1 cellular context compared by ENCODE assay signal in genomic region chr16:19118938-19119431, GRCh38.
TF ChIP-seq lines count a peak whose summit lies in the region.

No MANE protein-coding gene starts in this region.

TF ChIP-seq in K562, 482 proteins besides CTCF, POLR2A, EP300 and RAD21 (continues in another document):
- TF ChIP-seq, protein P1, sequence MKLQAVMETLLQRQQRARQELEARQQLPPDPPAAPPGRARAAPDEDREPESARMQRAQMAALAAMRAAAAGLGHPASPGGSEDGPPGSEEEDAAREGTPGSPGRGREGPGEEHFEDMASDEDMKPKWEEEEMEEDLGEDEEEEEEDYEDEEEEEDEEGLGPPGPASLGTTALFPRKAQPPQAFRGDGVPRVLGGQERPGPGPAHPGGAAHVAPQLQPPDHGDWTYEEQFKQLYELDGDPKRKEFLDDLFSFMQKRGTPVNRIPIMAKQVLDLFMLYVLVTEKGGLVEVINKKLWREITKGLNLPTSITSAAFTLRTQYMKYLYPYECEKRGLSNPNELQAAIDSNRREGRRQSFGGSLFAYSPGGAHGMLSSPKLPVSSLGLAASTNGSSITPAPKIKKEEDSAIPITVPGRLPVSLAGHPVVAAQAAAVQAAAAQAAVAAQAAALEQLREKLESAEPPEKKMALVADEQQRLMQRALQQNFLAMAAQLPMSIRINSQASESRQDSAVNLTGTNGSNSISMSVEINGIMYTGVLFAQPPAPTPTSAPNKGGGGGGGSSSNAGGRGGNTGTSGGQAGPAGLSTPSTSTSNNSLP (IDR thresholded peaks at IDR 0.05; ENCODE audit: borderline replicate concordance, low read depth, low read length) = no peak
- TF ChIP-seq LARP7 (IDR thresholded peaks at IDR 0.05) (0 out of 2 replicates have a peak, but pooled peaks have one; percentile 36), C11orf30 (IDR thresholded peaks at IDR 0.05; ENCODE audit: low read depth) (peak; percentile 93), TRIM28 (IDR thresholded peaks at IDR 0.05) (0 out of 2 replicates have a peak, but pooled peaks have one; percentile 28), RUNX1 (IDR thresholded peaks at IDR 0.05; ENCODE audit: low read depth) (no peak), UBTF (IDR thresholded peaks at IDR 0.05; ENCODE audit: borderline replicate concordance in 1 of 2, low read depth in 2 of 2, low read length in 2 of 2) (no peak), EHMT2 (IDR thresholded peaks at IDR 0.05) (peak; percentile 78; the same call in 1 of the 2 replicates), MAFF (IDR thresholded peaks at IDR 0.05; ENCODE audit: low read length) (peak; percentile 86), NFIC (IDR thresholded peaks at IDR 0.05) (peak; percentile 39; the same call in 1 of the 2 replicates), CBFA2T3 (IDR thresholded peaks at IDR 0.05) (0 out of 2 replicates have a peak, but pooled peaks have one; percentile 12), HDAC8 (tag; IDR thresholded peaks at IDR 0.05) (no peak), KLF16 (IDR thresholded peaks at IDR 0.05) (0 out of 2 replicates have a peak, but pooled peaks have one; percentile 25), HMGN3 (IDR thresholded peaks at IDR 0.05; ENCODE audit: borderline replicate concordance, extremely low read depth, insufficient read length, low read depth, low read length) (no peak), MAFK (IDR thresholded peaks at IDR 0.05; ENCODE audit: low read length) (peak; percentile 87), HDAC1 (IDR thresholded peaks at IDR 0.05) (peak in 1 of 2 experiments; percentile 74; a peak in 1 of 4 replicates), ZBTB5 (IDR thresholded peaks at IDR 0.05) (0 out of 2 replicates have a peak, but pooled peaks have one; percentile 15), TEAD1 (CRISPR knock-in tag; IDR thresholded peaks at IDR 0.05) (peak in 1 of 2 experiments; percentile 4; a peak in 1 of 4 replicates), GABPA (tag; conservative IDR thresholded peaks at IDR 0.05; ENCODE audit: low read depth) (peak; percentile 40), BRD4 (IDR thresholded peaks at IDR 0.05) (no peak), TRIM24 (IDR thresholded peaks at IDR 0.05) (peak in 1 of 2 experiments; percentile 33; a peak in 1 of 4 replicates), PYGO2 (tag; IDR thresholded peaks at IDR 0.05) (no peak), HBP1 (CRISPR knock-in tag; IDR thresholded peaks at IDR 0.05) (peak; percentile 84), THRAP3 (IDR thresholded peaks at IDR 0.05; ENCODE audit: borderline replicate concordance) (0 out of 2 replicates have a peak, but pooled peaks have one; percentile 49), NRF1 (conservative IDR thresholded peaks at IDR 0.05 in 1 of 2, IDR thresholded peaks at IDR 0.05 in 1 of 2) (no peak; a peak in 1 of 4 replicates), STAT5B (CRISPR knock-in tag; IDR thresholded peaks at IDR 0.05) (no peak)
- TF ChIP-seq, protein P2, sequence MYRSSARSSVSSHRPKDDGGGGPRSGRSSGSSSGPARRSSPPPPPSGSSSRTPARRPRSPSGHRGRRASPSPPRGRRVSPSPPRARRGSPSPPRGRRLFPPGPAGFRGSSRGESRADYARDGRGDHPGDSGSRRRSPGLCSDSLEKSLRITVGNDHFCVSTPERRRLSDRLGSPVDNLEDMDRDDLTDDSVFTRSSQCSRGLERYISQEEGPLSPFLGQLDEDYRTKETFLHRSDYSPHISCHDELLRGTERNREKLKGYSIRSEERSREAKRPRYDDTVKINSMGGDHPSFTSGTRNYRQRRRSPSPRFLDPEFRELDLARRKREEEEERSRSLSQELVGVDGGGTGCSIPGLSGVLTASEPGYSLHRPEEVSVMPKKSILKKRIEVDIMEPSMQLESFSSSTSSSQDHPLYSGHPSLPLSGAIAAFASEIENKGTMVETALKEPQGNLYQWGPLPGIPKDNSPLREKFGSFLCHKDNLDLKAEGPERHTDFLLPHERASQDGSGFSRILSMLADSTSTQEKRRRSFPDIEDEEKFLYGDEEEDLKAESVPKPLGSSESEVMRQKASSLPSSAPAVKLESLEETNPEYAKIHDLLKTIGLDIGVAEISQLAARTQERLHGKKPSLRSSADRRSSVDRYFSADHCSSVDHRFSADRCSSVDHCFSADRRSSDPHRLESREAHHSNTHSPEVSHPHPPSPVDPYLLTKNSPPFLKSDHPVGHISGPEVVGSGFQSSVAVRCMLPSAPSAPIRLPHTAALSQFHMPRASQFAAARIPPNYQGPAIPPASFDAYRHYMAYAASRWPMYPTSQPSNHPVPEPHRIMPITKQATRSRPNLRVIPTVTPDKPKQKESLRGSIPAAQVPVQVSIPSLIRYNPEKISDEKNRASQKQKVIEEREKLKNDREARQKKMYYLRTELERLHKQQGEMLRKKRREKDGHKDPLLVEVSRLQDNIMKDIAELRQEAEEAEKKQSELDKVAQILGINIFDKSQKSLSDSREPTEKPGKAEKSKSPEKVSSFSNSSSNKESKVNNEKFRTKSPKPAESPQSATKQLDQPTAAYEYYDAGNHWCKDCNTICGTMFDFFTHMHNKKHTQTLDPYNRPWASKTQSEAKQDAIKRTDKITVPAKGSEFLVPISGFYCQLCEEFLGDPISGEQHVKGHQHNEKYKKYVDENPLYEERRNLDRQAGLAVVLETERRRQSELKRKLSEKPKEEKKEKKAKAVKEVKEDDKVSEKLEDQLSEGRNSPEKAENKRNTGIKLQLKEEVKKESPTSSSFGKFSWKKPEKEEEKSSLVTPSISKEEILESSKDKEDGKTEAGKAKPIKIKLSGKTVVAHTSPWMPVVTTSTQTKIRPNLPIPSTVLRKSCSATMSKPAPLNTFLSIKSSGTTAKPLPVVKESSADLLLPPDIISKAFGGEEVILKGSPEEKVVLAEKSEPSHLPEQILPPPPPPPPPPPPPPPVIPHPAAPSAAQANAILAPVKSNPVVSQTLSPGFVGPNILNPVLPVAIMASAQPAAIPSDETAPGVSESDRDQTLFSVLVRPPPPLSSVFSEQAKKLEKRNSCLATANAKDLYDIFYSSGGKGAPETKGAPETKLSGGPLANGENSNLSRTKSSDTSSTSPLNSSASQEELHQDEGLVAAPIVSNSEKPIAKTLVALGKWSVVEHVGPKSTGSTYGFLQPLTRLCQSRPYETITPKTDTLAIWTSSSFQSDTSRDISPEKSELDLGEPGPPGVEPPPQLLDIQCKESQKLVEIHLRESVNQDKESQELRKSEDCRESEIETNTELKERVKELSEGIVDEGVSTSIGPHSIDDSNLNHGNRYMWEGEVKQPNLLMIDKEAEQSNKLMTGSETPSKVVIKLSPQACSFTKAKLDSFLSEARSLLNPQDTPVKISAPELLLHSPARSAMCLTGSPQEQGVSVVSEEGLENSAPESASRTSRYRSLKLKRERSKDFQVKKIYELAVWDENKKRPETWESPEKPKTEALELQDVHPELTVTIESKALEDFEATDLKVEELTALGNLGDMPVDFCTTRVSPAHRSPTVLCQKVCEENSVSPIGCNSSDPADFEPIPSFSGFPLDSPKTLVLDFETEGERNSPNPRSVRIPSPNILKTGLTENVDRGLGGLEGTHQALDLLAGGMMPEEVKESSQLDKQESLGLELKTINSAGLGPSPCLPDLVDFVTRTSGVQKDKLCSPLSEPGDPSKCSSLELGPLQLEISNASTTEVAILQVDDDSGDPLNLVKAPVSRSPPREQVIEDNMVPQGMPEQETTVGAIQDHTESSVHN (IDR thresholded peaks at IDR 0.05; ENCODE audit: borderline replicate concordance in 1 of 2, low read depth in 1 of 2) = peak in 1 of 2 experiments; percentile 50; a peak in 1 of 4 replicates
- TF ChIP-seq, protein P3, sequence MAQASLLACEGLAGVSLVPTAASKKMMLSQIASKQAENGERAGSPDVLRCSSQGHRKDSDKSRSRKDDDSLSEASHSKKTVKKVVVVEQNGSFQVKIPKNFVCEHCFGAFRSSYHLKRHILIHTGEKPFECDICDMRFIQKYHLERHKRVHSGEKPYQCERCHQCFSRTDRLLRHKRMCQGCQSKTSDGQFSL (CRISPR knock-in tag; IDR thresholded peaks at IDR 0.05) = no peak
- TF ChIP-seq, protein P3 (tag; IDR thresholded peaks at IDR 0.05) = 0 out of 4 replicates have a peak, but pooled peaks of 1 of the 2 experiments have one; percentile 34
- TF ChIP-seq, protein P4, sequence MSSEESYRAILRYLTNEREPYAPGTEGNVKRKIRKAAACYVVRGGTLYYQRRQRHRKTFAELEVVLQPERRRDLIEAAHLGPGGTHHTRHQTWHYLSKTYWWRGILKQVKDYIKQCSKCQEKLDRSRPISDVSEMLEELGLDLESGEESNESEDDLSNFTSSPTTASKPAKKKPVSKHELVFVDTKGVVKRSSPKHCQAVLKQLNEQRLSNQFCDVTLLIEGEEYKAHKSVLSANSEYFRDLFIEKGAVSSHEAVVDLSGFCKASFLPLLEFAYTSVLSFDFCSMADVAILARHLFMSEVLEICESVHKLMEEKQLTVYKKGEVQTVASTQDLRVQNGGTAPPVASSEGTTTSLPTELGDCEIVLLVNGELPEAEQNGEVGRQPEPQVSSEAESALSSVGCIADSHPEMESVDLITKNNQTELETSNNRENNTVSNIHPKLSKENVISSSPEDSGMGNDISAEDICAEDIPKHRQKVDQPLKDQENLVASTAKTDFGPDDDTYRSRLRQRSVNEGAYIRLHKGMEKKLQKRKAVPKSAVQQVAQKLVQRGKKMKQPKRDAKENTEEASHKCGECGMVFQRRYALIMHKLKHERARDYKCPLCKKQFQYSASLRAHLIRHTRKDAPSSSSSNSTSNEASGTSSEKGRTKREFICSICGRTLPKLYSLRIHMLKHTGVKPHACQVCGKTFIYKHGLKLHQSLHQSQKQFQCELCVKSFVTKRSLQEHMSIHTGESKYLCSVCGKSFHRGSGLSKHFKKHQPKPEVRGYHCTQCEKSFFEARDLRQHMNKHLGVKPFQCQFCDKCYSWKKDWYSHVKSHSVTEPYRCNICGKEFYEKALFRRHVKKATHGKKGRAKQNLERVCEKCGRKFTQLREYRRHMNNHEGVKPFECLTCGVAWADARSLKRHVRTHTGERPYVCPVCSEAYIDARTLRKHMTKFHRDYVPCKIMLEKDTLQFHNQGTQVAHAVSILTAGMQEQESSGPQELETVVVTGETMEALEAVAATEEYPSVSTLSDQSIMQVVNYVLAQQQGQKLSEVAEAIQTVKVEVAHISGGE (CRISPR knock-in tag; IDR thresholded peaks at IDR 0.05) = peak in 1 of 3 experiments; percentile 10; a peak in 1 of 6 replicates
- TF ChIP-seq, protein P5, sequence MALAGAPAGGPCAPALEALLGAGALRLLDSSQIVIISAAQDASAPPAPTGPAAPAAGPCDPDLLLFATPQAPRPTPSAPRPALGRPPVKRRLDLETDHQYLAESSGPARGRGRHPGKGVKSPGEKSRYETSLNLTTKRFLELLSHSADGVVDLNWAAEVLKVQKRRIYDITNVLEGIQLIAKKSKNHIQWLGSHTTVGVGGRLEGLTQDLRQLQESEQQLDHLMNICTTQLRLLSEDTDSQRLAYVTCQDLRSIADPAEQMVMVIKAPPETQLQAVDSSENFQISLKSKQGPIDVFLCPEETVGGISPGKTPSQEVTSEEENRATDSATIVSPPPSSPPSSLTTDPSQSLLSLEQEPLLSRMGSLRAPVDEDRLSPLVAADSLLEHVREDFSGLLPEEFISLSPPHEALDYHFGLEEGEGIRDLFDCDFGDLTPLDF (CRISPR knock-in tag; IDR thresholded peaks at IDR 0.05) = no peak
